ENCODE assay signal across 30 cellular contexts in the genomic region with DNA sequence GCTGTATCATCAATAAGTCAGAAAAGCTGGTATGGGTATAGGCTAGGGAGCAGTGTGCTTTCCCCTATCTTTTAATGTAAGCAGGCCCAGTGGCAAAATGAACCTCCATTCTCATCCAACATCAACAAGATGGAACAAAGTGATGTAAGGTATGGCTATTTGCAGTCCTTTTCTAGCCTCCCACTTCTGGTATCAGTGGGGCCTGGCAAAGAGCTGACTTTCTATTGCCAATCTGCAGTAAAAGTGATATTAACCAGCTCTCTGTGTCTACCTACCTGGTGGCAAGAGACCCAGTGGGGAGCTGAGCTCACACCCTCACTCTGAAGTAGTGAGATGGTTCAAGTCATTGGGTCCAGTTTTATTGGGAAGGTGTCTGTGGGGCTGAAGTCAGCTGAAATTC.
"Had no signal": no experiment of that assay in that cellular context is flagged by ENCODE, and none has a peak within 500 bp of the region (broad histone marks: within the 10 kb centered on the region; RNA-seq: fewer than 3 reads in every experiment).

No MANE protein-coding gene starts in this region.

- H3K36me3 Mint-ChIP-seq: mesothelial cell of epicardium; naive B cell; natural killer cell treated with Interleukin-12 subunit alpha and Interleukin-12 subunit beta and Interleukin-15 and Interleukin-18, amount 100 ng/mL, for 72 hours; stimulated activated effector memory CD8-positive, alpha-beta T cell treated with anti-CD3 and anti-CD28 coated beads, Interleukin-12 subunit alpha, Interleukin-12 subunit beta, amount 100 ng/mL, for 72 hours had no signal

- H3K27ac ChIP-seq: epithelial cell of prostate, gastrocnemius medialis, hepatocyte, left lung, prostate gland, right atrium auricular region, stomach, thyroid gland, vagina had no signal

- H3K36me3 ChIP-seq: gastrocnemius medialis, left lung, prostate gland, right atrium auricular region, stomach, thyroid gland, vagina had no signal

- H3K27me3 Mint-ChIP-seq: dendritic cell treated with granulocyte-macrophage colony-stimulating factor and Interleukin-4, amounts not matched to agents 40 ng/mL and 50 ng/mL, for 4 days; naive B cell; natural killer cell treated with Interleukin-12 subunit alpha and Interleukin-12 subunit beta and Interleukin-15 and Interleukin-18, amount 100 ng/mL, for 72 hours had no signal

- H3K9me3 ChIP-seq: gastrocnemius medialis, mucosa of descending colon, prostate gland, right atrium auricular region, stomach, thyroid gland, vagina had no signal

- H3K4me1 ChIP-seq: gastrocnemius medialis, left lung, prostate gland, right atrium auricular region, stomach, thyroid gland, vagina had no signal

- DNase-seq: effector CD8-positive, alpha-beta T cell; endodermal cell; foreskin fibroblast; gastrocnemius medialis; head of caudate nucleus; kidney; left cardiac atrium; left lung; mesenchymal stem cell; mucosa of descending colon; naive B cell; nucleus accumbens; stimulated activated CD4-positive, alpha-beta T cell treated with anti-CD3 and anti-CD28 coated beads, Interleukin-12 subunit alpha, Interleukin-12 subunit beta, amount 100 ng/mL, for 4 hours; stimulated activated CD4-positive, alpha-beta T cell treated with anti-CD3 and anti-CD28 coated beads, Interleukin-2, amount 100 ng/mL, for 24 hours; stimulated activated CD4-positive, alpha-beta T cell treated with anti-CD3 and anti-CD28 coated beads, Interleukin-4, amount 100 ng/mL, for 24 hours; stimulated activated naive CD4-positive, alpha-beta T cell treated with Interleukin-2 at 50 U/mL for 16 hours; stomach; thyroid gland; trophoblast cell had no signal

- H3K4me3 Mint-ChIP-seq: dendritic cell treated with granulocyte-macrophage colony-stimulating factor and Interleukin-4, amounts not matched to agents 40 ng/mL and 50 ng/mL, for 4 days; endodermal cell; mesothelial cell of epicardium; naive B cell; natural killer cell treated with Interleukin-12 subunit alpha and Interleukin-12 subunit beta and Interleukin-15 and Interleukin-18, amount 100 ng/mL, for 72 hours; neural crest cell; stimulated activated effector memory CD8-positive, alpha-beta T cell treated with anti-CD3 and anti-CD28 coated beads, Interleukin-12 subunit alpha, Interleukin-12 subunit beta, amount 100 ng/mL, for 72 hours had no signal

- H3K4me1 Mint-ChIP-seq: endodermal cell; mesothelial cell of epicardium; naive B cell; neural crest cell; stimulated activated effector memory CD8-positive, alpha-beta T cell treated with anti-CD3 and anti-CD28 coated beads, Interleukin-12 subunit alpha, Interleukin-12 subunit beta, amount 100 ng/mL, for 72 hours had no signal

- H3K9me3 Mint-ChIP-seq: dendritic cell treated with granulocyte-macrophage colony-stimulating factor and Interleukin-4, amounts not matched to agents 40 ng/mL and 50 ng/mL, for 4 days had no signal

- H2AFZ ChIP-seq: hepatocyte had no signal

- H3K27me3 ChIP-seq: gastrocnemius medialis, hepatocyte, left lung, right atrium auricular region, stomach, thyroid gland, vagina had no signal

- H3K4me2 ChIP-seq: hepatocyte, smooth muscle cell had no signal

- H3K79me2 ChIP-seq: hepatocyte had no signal

- H3K4me3 ChIP-seq: gastrocnemius medialis, hepatocyte, left lung, mucosa of descending colon, prostate gland, right atrium auricular region, smooth muscle cell, stomach, thyroid gland, vagina had no signal

- H3K27ac Mint-ChIP-seq: dendritic cell treated with granulocyte-macrophage colony-stimulating factor and Interleukin-4, amounts not matched to agents 40 ng/mL and 50 ng/mL, for 4 days; endodermal cell; mesothelial cell of epicardium; naive B cell; natural killer cell treated with Interleukin-12 subunit alpha and Interleukin-12 subunit beta and Interleukin-15 and Interleukin-18, amount 100 ng/mL, for 72 hours; stimulated activated effector memory CD8-positive, alpha-beta T cell treated with anti-CD3 and anti-CD28 coated beads, Interleukin-12 subunit alpha, Interleukin-12 subunit beta, amount 100 ng/mL, for 72 hours had no signal
